In the genomic region with DNA sequence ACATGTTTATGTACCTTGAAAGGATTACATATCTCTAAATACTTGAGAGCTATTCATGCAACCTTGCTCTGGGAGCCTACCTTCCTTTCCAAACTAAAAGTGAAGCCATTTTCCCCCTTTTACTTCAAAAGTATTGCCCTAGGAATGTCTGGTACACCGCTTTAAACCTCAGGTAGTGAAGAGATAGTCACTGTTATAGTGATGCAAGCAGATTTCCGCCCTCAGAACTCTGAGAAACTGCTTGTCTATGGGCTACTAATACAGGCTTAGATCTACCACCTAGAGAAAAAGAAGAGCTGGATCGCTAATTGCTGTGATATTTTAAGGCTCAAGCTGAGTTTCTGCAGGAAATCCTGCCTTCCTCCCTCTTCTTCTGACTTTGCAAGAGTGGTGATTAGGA, we compare ENCODE assay signal across 26 cellular contexts.
"Had no signal": no experiment of that assay in that cellular context is flagged by ENCODE, and none has a peak within 500 bp of the region (broad histone marks: within the 10 kb centered on the region; RNA-seq: fewer than 3 reads in every experiment).

No MANE protein-coding gene starts in this region.

- H3K4me1 Mint-ChIP-seq: activated naive CD4-positive, alpha-beta T cell treated with anti-CD3 and anti-CD28 coated beads, Interleukin-2, amount 50 U/mL, for 24 hours had no signal

- H3K4me3 Mint-ChIP-seq: activated CD8-positive, alpha-beta T cell treated with anti-CD3 and anti-CD28 coated beads for 36 hours; activated naive CD4-positive, alpha-beta T cell treated with anti-CD3 and anti-CD28 coated beads, Interleukin-2, amount 50 U/mL, for 24 hours; activated T-cell treated with anti-CD3 and anti-CD28 coated beads, Interleukin-2, amount 50 U/mL, for 72 hours; T-helper 1 cell treated with Interleukin-12 subunit alpha and Interleukin-12 subunit beta and Interleukin-4 antibody, amounts not matched to agents 30 μg/mL and 1 μg/mL, for 36 hours had no signal

- H3K27me3 ChIP-seq: MG63 had no signal

- H3K9me3 ChIP-seq: MG63 had no signal

- H3K4me2 ChIP-seq: KMS-11 had no signal

- H3K9ac ChIP-seq: KMS-11 had no signal

- H3K36me3 Mint-ChIP-seq: activated naive CD4-positive, alpha-beta T cell treated with anti-CD3 and anti-CD28 coated beads, Interleukin-2, amount 50 U/mL, for 24 hours had no signal

- H3K36me3 ChIP-seq: MG63 had no signal

- H3K27ac Mint-ChIP-seq: activated CD8-positive, alpha-beta T cell treated with anti-CD3 and anti-CD28 coated beads for 36 hours; activated naive CD4-positive, alpha-beta T cell treated with anti-CD3 and anti-CD28 coated beads, Interleukin-2, amount 50 U/mL, for 24 hours; activated T-cell treated with anti-CD3 and anti-CD28 coated beads, Interleukin-2, amount 50 U/mL, for 72 hours; activated T-helper 2 cell treated with anti-CD3 and anti-CD28 coated beads, Interferon-gamma antibody, Interleukin-2, Interleukin-4, amounts not matched to agents 10 μg/mL and 5 μg/mL and 100 μg/mL, durations not matched to agents 14 hours and 24 hours and 36 hours; T-helper 1 cell treated with Interleukin-12 subunit alpha and Interleukin-12 subunit beta and Interleukin-4 antibody, amounts not matched to agents 30 μg/mL and 1 μg/mL, for 36 hours had no signal

- H3K27ac ChIP-seq: KMS-11 had no signal

- ATAC-seq: activated CD4-positive, CD25-positive, alpha-beta regulatory T cell treated with anti-CD3 and anti-CD28 coated beads, Interleukin-2, amount 50 U/mL, for 24 hours; activated CD8-positive, alpha-beta T cell treated with anti-CD3 and anti-CD28 coated beads for 36 hours; activated T-cell treated with anti-CD3 and anti-CD28 coated beads, Interleukin-2, amount 50 U/mL, for 72 hours; Panc1 had no signal

- DNase-seq: activated CD4-positive, alpha-beta T cell treated with anti-CD3 and anti-CD28 coated beads for 4 hours; activated CD8-positive, alpha-beta memory T cell treated with anti-CD3 and anti-CD28 coated beads, Interleukin-2, amount 50 U/mL, for 4 hours; activated CD8-positive, alpha-beta T cell treated with anti-CD3 and anti-CD28 coated beads for 36 hours; activated T-cell treated with anti-CD3 and anti-CD28 coated beads, Interleukin-2, amount 50 U/mL, for 72 hours; aorta; MG63; MV-4-11; NCI-H1092 treated with DMSO at 0.1 percent for 48 hours; NCI-H1417 treated with DMSO at 0.1 percent for 48 hours; NCI-H1694; NCI-H2029; NCI-H2107; NCI-H2171 treated with DMSO at 0.1 percent for 48 hours; NCI-H345; NCI-H510A; NCI-H526 treated with DMSO at 0.1 percent for 48 hours; NCI-H82; OCI-M1; RPMI8226; SHP77 treated with DMSO at 0.1 percent for 48 hours had no signal

- H3K9me3 Mint-ChIP-seq: activated CD8-positive, alpha-beta T cell treated with anti-CD3 and anti-CD28 coated beads for 36 hours; activated naive CD4-positive, alpha-beta T cell treated with anti-CD3 and anti-CD28 coated beads, Interleukin-2, amount 50 U/mL, for 24 hours; activated T-helper 2 cell treated with anti-CD3 and anti-CD28 coated beads, Interferon-gamma antibody, Interleukin-2, Interleukin-4, amounts not matched to agents 10 μg/mL and 5 μg/mL and 100 μg/mL, durations not matched to agents 14 hours and 24 hours and 36 hours; T-helper 1 cell treated with Interleukin-12 subunit alpha and Interleukin-12 subunit beta and Interleukin-4 antibody, amounts not matched to agents 30 μg/mL and 1 μg/mL, for 36 hours had no signal

- H3K4me3 ChIP-seq: MG63 had no signal
